Comparison of ENCODE assay signal across 16 cellular contexts in the genomic region with DNA sequence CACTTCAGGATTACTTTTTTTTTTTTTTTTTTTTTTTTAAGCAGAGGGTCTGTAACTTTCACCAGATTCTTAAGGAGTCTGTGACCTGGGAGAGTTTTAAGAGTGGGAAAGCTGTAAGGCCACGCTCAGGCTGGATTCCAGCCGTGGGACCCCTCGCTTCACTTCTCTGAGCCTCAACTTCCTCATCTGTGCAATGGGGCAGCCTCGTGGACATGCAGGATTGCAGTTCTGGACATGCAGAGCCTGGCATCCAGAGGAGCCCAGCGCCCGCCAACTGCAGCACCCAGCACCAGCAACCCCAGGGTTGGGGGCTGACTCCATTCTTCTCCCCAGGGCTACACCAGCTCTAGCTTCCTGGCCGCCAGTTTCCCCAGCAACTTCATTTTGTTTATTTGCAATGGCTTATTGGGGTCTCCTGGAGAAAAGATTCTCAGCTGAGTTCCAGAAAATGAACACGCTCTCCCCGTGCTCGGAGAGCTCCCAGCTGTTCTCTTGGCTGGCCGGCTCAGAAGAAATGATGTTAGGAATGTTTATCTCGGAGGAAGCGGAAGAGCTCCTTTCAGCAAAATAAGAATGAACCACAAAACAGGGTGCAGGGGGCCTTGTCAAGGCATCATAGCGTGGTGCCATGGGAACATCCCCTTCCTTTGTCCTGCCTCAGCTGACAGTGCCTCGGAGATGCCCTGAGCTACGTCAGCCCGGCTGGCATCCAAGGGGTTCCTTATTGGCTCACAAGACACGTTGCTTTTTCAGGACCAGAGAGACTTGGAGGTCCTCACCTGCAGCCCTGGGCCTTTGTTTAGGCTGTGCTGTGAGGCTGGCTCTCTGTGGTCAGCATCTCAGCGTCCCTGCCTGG.
"Had no signal": no experiment of that assay in that cellular context is flagged by ENCODE, and none has a peak within 500 bp of the region (broad histone marks: within the 10 kb centered on the region; RNA-seq: fewer than 3 reads in every experiment).

No MANE protein-coding gene starts in this region.

- H3K27me3 ChIP-seq: brain microvascular endothelial cell, pancreas, tibial nerve had no signal

- H3K4me1 Mint-ChIP-seq: activated naive CD4-positive, alpha-beta T cell treated with anti-CD3 and anti-CD28 coated beads, Interleukin-2, amount 50 U/mL, for 24 hours had no signal

- H3K4me3 ChIP-seq: pancreas, tibial nerve had no signal

- ATAC-seq: effector memory CD8-positive, alpha-beta T cell; pancreas; SK-N-SH treated with all-trans-retinoic acid at 6 μM for 48 hours; stimulated activated effector memory CD8-positive, alpha-beta T cell treated with anti-CD3 and anti-CD28 coated beads, Interleukin-12 subunit alpha, Interleukin-12 subunit beta, amount 100 ng/mL, for 72 hours; WTC11 had no signal

- H3K36me3 Mint-ChIP-seq: activated naive CD4-positive, alpha-beta T cell treated with anti-CD3 and anti-CD28 coated beads, Interleukin-2, amount 50 U/mL, for 24 hours; stimulated activated effector memory CD8-positive, alpha-beta T cell treated with anti-CD3 and anti-CD28 coated beads, Interleukin-12 subunit alpha, Interleukin-12 subunit beta, amount 100 ng/mL, for 72 hours; WTC11 had no signal

- H3K9me3 ChIP-seq: pancreas, tibial nerve had no signal

- H3K4me1 ChIP-seq: pancreas, tibial nerve had no signal

- DNase-seq: activated CD4-positive, alpha-beta memory T cell treated with anti-CD3 and anti-CD28 coated beads, Interleukin-2, amount 10 ng/mL, durations not matched to agents 7 days and 5 days; activated CD4-positive, alpha-beta T cell treated with anti-CD3 and anti-CD28 coated beads for 4 hours; activated effector memory CD4-positive, alpha-beta T cell treated with Interleukin-2 at 50 U/mL for 16 hours; activated T-cell treated with anti-CD3 and anti-CD28 coated beads, Interleukin-2, amount 50 U/mL, for 24 hours; brain microvascular endothelial cell; dermis blood vessel endothelial cell; effector memory CD8-positive, alpha-beta T cell; islet precursor cell; midbrain; pancreas; T-helper 1 cell had no signal

- H3K36me3 ChIP-seq: brain microvascular endothelial cell, pancreas, tibial nerve had no signal

- H3K4me3 Mint-ChIP-seq: activated CD4-positive, alpha-beta memory T cell treated with anti-CD3 and anti-CD28 coated beads, Interleukin-2, amount 10 ng/mL, durations not matched to agents 7 days and 5 days; activated T-cell treated with anti-CD3 and anti-CD28 coated beads, Interleukin-2, amount 50 U/mL, for 24 hours; effector memory CD8-positive, alpha-beta T cell; stimulated activated effector memory CD8-positive, alpha-beta T cell treated with anti-CD3 and anti-CD28 coated beads, Interleukin-12 subunit alpha, Interleukin-12 subunit beta, amount 100 ng/mL, for 72 hours; WTC11 had no signal

- H3K9me3 Mint-ChIP-seq: activated CD4-positive, alpha-beta memory T cell treated with anti-CD3 and anti-CD28 coated beads, Interleukin-2, amount 10 ng/mL, durations not matched to agents 7 days and 5 days; activated naive CD4-positive, alpha-beta T cell treated with anti-CD3 and anti-CD28 coated beads, Interleukin-2, amount 50 U/mL, for 24 hours; activated T-cell treated with anti-CD3 and anti-CD28 coated beads, Interleukin-2, amount 50 U/mL, for 24 hours; effector memory CD8-positive, alpha-beta T cell; stimulated activated effector memory CD8-positive, alpha-beta T cell treated with anti-CD3 and anti-CD28 coated beads, Interleukin-12 subunit alpha, Interleukin-12 subunit beta, amount 100 ng/mL, for 72 hours; WTC11 had no signal

- H3K27ac Mint-ChIP-seq: activated CD4-positive, alpha-beta memory T cell treated with anti-CD3 and anti-CD28 coated beads, Interleukin-2, amount 10 ng/mL, durations not matched to agents 7 days and 5 days; activated naive CD4-positive, alpha-beta T cell treated with anti-CD3 and anti-CD28 coated beads, Interleukin-2, amount 50 U/mL, for 24 hours; activated T-cell treated with anti-CD3 and anti-CD28 coated beads, Interleukin-2, amount 50 U/mL, for 24 hours; effector memory CD8-positive, alpha-beta T cell; stimulated activated effector memory CD8-positive, alpha-beta T cell treated with anti-CD3 and anti-CD28 coated beads, Interleukin-12 subunit alpha, Interleukin-12 subunit beta, amount 100 ng/mL, for 72 hours had no signal

- H3K27ac ChIP-seq: brain microvascular endothelial cell, pancreas, tibial nerve had no signal
